17 cellular contexts compared by ENCODE assay signal in the genomic region with DNA sequence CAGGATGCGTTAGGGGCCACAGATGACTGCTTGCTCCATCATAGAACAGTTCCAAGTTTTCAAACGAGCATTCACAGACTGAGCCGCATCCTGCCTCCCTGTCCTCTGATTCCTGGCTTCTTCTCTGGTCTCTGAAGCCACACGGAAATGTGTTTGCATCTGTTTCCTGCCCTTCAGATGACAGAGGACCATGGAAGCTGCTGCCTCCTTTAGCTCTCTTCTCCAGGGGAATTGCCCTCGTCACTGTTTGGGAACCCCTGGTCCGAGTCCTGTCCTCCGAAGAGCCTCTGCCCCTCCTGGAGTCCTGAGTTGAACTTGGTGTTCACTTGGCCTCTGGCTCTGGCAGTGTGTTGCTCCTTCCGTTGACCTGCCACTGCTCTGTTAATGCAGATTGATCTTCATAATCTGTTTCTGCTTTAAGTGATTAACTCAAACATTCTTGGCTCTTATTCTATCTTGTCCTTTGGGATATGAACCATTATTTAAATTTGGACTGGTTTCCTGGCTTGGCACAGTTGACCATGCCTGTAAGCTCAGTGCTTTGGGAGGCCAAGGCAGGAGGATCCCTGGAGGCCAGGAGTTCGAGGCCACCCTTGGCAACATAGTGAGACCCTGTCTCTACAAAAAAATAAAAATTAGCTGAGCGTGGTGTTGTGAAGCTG.
DNase-seq lines count a peak whose midpoint lies in the region; ATAC-seq and TF ChIP-seq lines count a peak whose summit lies in the region.
"Had no signal": no experiment of that assay in that cellular context is flagged by ENCODE, and none has a peak within 500 bp of the region (broad histone marks: within the 10 kb centered on the region; RNA-seq: fewer than 3 reads in every experiment).

No MANE protein-coding gene starts in this region.

- H3K4me3 ChIP-seq in right cardiac atrium (ENCODE audit: low read length) (no peak overlapping the region), ovary (no peak overlapping the region)
- H3K4me3 ChIP-seq: A549, cardiac muscle cell, GM23248 had no signal

- H3K4me3 Mint-ChIP-seq in natural killer cell treated with Interleukin-12 subunit alpha and Interleukin-12 subunit beta and Interleukin-15 and Interleukin-18, amount 100 ng/mL, for 72 hours, result no peak overlapping the region
- H3K4me3 Mint-ChIP-seq: activated naive CD8-positive, alpha-beta T cell; CD8-positive, alpha-beta memory T cell had no signal

- H3K4me1 Mint-ChIP-seq in natural killer cell treated with Interleukin-12 subunit alpha and Interleukin-12 subunit beta and Interleukin-15 and Interleukin-18, amount 100 ng/mL, for 72 hours (ENCODE audit: low read depth in 2 of 2), result no peaks in the 10 kb centered on the region
- H3K4me1 Mint-ChIP-seq: CD8-positive, alpha-beta memory T cell had no signal

- TF ChIP-seq EP300 in ovary (IDR thresholded peaks at IDR 0.05), result no peak

- TF ChIP-seq POLR2A in ovary (IDR thresholded peaks at IDR 0.05), result no peak

- H3K4me1 ChIP-seq in right cardiac atrium (ENCODE audit: control insufficient read depth, insufficient read depth, low read length) (peaks cover 2% of the 10 kb centered on the region), ovary (ENCODE audit: insufficient read depth) (peaks cover 6% of the 10 kb centered on the region)

- H3K27ac ChIP-seq in right cardiac atrium (ENCODE audit: low read length) (peak overlapping the region; percentile 75), ovary (no peak overlapping the region)
- H3K27ac ChIP-seq: A549, cardiac muscle cell, GM23248 had no signal

- peaks cover 6% of the 10 kb centered on the region for H3K36me3 Mint-ChIP-seq in natural killer cell treated with Interleukin-12 subunit alpha and Interleukin-12 subunit beta and Interleukin-15 and Interleukin-18, amount 100 ng/mL, for 72 hours

- TF ChIP-seq CTCF in ovary (IDR thresholded peaks at IDR 0.05), result no peak

- no peak overlapping the region for H3K27ac Mint-ChIP-seq in natural killer cell treated with Interleukin-12 subunit alpha and Interleukin-12 subunit beta and Interleukin-15 and Interleukin-18, amount 100 ng/mL, for 72 hours
- H3K27ac Mint-ChIP-seq: activated naive CD8-positive, alpha-beta T cell; progenitor cell of endocrine pancreas had no signal

- no peaks in the 10 kb centered on the region for H3K36me3 ChIP-seq in ovary
- H3K36me3 ChIP-seq: cardiac muscle cell had no signal

- 43% methylated on average over 10 of the region's 10 CpGs for WGBS in right cardiac atrium
- WGBS in ovary, 3 donors, result 76 to 85% (median 83%) methylated on average over 10 of the region's 10 CpGs

- H3K9me3 ChIP-seq in right cardiac atrium (ENCODE audit: control insufficient read depth, low read length), result no peaks in the 10 kb centered on the region
- H3K9me3 ChIP-seq in ovary, result no peaks in the 10 kb centered on the region
- H3K9me3 ChIP-seq: A549 had no signal

- no peaks in the 10 kb centered on the region for H3K27me3 Mint-ChIP-seq in natural killer cell treated with Interleukin-12 subunit alpha and Interleukin-12 subunit beta and Interleukin-15 and Interleukin-18, amount 100 ng/mL, for 72 hours
- H3K27me3 Mint-ChIP-seq: activated naive CD8-positive, alpha-beta T cell; CD8-positive, alpha-beta memory T cell; progenitor cell of endocrine pancreas had no signal

- intact Hi-C loops in Right ventricle myocardium inferior (cut with DNase I), result no loop called here
- intact Hi-C loops in cardiac septum (cut with DNase I), result no loop called here
- intact Hi-C loops in right cardiac atrium (cut with DNase I), result no loop called here
- intact Hi-C loops in ovary (cut with DNase I), result no loop called here

- peak; percentile 40 for ATAC-seq in Right ventricle myocardium inferior
- peak; percentile 57 to 66 for ATAC-seq in right cardiac atrium
- no peak for ATAC-seq in GM19328 (IDR thresholded peaks at IDR 0.05; ENCODE audit: unreplicated experiment)
- ATAC-seq in natural killer cell treated with Interleukin-12 subunit alpha and Interleukin-12 subunit beta and Interleukin-15 and Interleukin-18, amount 100 ng/mL, for 72 hours, result no peak
- ATAC-seq: A549 had no signal

- H3K27me3 ChIP-seq in right cardiac atrium (ENCODE audit: control insufficient read depth, insufficient read depth), result no peaks in the 10 kb centered on the region
- no peaks in the 10 kb centered on the region for H3K27me3 ChIP-seq in ovary
- H3K27me3 ChIP-seq: cardiac muscle cell had no signal

- H3K9me3 Mint-ChIP-seq in natural killer cell treated with Interleukin-12 subunit alpha and Interleukin-12 subunit beta and Interleukin-15 and Interleukin-18, amount 100 ng/mL, for 72 hours, result no peaks in the 10 kb centered on the region
- H3K9me3 Mint-ChIP-seq: CD8-positive, alpha-beta memory T cell had no signal

- no peak for DNase-seq in Right ventricle myocardium inferior (ENCODE audit: missing footprints)
- no peak for DNase-seq in cardiac septum (ENCODE audit: low spot score)
- no peak for DNase-seq in right cardiac atrium
- DNase-seq in pulmonary artery endothelial cell (ENCODE audit: low read depth, low spot score), result peak; percentile 22
- no peak for DNase-seq in natural killer cell treated with Interleukin-12 subunit alpha and Interleukin-12 subunit beta and Interleukin-15 and Interleukin-18, amount 100 ng/mL, for 72 hours (ENCODE audit: low spot score)
- DNase-seq in NCI-H2196 (lab: John Stamatoyannopoulos, UW; ENCODE audit: unreplicated experiment), result no peak
- no peak for DNase-seq in ovary
- DNase-seq: activated CD8-positive, alpha-beta memory T cell treated with anti-CD3 and anti-CD28 coated beads, Interleukin-2, amount 50 U/mL, for 48 hours; CD8-positive, alpha-beta memory T cell; GM23248; NCI-H345; T-helper 2 cell had no signal

Comparison
In these comparisons a context has a peak if more than half of its experiments do, and no peak if none do; other contexts are left out.
1. ATAC-seq: peak in Right ventricle myocardium inferior (single experiment) and right cardiac atrium (2 of 2); none in GM19328 (single experiment) and natural killer cell treated with Interleukin-12 subunit alpha and Interleukin-12 subunit beta and Interleukin-15 and Interleukin-18, amount 100 ng/mL, for 72 hours (0 of 2).